1 cellular context compared by ENCODE assay signal in the genomic region with DNA sequence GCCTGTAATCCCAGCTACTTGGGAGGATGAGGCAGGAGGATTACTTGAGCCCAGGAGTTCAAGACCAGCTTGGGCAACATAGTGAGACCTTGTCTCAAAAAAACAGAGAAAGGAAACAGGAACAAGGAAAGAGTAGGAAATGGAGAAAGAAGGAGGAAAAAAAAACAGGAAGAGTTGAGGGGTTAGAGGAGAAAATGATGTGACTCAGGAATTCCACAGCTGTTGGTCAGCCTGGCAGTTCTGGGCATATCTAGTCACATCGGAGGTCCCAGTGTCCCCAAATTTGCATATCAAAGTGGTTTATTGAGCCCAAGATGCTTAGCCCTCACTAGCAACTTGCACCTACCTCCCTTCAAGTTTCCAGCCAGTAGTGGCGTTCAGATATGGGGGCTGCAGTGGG.
TF ChIP-seq lines count a peak whose summit lies in the region.

No MANE protein-coding gene starts in this region.

TF ChIP-seq in SK-N-SH treated with all-trans-retinoic acid at 6 μM for 48 hours, 23 proteins besides CTCF, POLR2A, EP300 and RAD21:
- TF ChIP-seq, protein P1, sequence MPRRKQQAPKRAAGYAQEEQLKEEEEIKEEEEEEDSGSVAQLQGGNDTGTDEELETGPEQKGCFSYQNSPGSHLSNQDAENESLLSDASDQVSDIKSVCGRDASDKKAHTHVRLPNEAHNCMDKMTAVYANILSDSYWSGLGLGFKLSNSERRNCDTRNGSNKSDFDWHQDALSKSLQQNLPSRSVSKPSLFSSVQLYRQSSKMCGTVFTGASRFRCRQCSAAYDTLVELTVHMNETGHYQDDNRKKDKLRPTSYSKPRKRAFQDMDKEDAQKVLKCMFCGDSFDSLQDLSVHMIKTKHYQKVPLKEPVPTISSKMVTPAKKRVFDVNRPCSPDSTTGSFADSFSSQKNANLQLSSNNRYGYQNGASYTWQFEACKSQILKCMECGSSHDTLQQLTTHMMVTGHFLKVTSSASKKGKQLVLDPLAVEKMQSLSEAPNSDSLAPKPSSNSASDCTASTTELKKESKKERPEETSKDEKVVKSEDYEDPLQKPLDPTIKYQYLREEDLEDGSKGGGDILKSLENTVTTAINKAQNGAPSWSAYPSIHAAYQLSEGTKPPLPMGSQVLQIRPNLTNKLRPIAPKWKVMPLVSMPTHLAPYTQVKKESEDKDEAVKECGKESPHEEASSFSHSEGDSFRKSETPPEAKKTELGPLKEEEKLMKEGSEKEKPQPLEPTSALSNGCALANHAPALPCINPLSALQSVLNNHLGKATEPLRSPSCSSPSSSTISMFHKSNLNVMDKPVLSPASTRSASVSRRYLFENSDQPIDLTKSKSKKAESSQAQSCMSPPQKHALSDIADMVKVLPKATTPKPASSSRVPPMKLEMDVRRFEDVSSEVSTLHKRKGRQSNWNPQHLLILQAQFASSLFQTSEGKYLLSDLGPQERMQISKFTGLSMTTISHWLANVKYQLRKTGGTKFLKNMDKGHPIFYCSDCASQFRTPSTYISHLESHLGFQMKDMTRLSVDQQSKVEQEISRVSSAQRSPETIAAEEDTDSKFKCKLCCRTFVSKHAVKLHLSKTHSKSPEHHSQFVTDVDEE (CRISPR knock-in tag; IDR thresholded peaks at IDR 0.05): no peak
- TF ChIP-seq CSRNP3 (CRISPR knock-in tag; IDR thresholded peaks at IDR 0.05): no peak
- no peak for TF ChIP-seq GLIS3 (CRISPR knock-in tag; IDR thresholded peaks at IDR 0.05)
- TF ChIP-seq ESRRG (CRISPR knock-in tag; IDR thresholded peaks at IDR 0.05): no peak
- TF ChIP-seq TCF4 (CRISPR knock-in tag; IDR thresholded peaks at IDR 0.05; ENCODE audit: borderline replicate concordance): no peak
- no peak for TF ChIP-seq CREB5 (CRISPR knock-in tag; IDR thresholded peaks at IDR 0.05; ENCODE audit: low read depth)
- no peak for TF ChIP-seq ZNF70 (CRISPR knock-in tag; IDR thresholded peaks at IDR 0.05)
- no peak for TF ChIP-seq CSDC2 (CRISPR knock-in tag; IDR thresholded peaks at IDR 0.05)
- no peak for TF ChIP-seq ZNF8 (CRISPR knock-in tag; IDR thresholded peaks at IDR 0.05)
- TF ChIP-seq, protein P2, sequence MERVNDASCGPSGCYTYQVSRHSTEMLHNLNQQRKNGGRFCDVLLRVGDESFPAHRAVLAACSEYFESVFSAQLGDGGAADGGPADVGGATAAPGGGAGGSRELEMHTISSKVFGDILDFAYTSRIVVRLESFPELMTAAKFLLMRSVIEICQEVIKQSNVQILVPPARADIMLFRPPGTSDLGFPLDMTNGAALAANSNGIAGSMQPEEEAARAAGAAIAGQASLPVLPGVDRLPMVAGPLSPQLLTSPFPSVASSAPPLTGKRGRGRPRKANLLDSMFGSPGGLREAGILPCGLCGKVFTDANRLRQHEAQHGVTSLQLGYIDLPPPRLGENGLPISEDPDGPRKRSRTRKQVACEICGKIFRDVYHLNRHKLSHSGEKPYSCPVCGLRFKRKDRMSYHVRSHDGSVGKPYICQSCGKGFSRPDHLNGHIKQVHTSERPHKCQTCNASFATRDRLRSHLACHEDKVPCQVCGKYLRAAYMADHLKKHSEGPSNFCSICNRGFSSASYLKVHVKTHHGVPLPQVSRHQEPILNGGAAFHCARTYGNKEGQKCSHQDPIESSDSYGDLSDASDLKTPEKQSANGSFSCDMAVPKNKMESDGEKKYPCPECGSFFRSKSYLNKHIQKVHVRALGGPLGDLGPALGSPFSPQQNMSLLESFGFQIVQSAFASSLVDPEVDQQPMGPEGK (CRISPR knock-in tag; IDR thresholded peaks at IDR 0.05; ENCODE audit: borderline replicate concordance): no peak
- TF ChIP-seq ZNF565 (CRISPR knock-in tag; conservative IDR thresholded peaks at IDR 0.05; ENCODE audit: low read depth): no peak
- no peak for TF ChIP-seq ZC3H10 (CRISPR knock-in tag; IDR thresholded peaks at IDR 0.05)
- no peak for TF ChIP-seq OSR1 (CRISPR knock-in tag; IDR thresholded peaks at IDR 0.05)
- TF ChIP-seq RARB (CRISPR knock-in tag; IDR thresholded peaks at IDR 0.05): no peak
- no peak for TF ChIP-seq BACH2 (CRISPR knock-in tag; IDR thresholded peaks at IDR 0.05; ENCODE audit: borderline replicate concordance)
- TF ChIP-seq TOX (CRISPR knock-in tag; IDR thresholded peaks at IDR 0.05; ENCODE audit: borderline replicate concordance): no peak
- TF ChIP-seq SNAI2 (CRISPR knock-in tag; IDR thresholded peaks at IDR 0.05): no peak
